ENCODE assay signal across 8 cellular contexts in the genomic region with DNA sequence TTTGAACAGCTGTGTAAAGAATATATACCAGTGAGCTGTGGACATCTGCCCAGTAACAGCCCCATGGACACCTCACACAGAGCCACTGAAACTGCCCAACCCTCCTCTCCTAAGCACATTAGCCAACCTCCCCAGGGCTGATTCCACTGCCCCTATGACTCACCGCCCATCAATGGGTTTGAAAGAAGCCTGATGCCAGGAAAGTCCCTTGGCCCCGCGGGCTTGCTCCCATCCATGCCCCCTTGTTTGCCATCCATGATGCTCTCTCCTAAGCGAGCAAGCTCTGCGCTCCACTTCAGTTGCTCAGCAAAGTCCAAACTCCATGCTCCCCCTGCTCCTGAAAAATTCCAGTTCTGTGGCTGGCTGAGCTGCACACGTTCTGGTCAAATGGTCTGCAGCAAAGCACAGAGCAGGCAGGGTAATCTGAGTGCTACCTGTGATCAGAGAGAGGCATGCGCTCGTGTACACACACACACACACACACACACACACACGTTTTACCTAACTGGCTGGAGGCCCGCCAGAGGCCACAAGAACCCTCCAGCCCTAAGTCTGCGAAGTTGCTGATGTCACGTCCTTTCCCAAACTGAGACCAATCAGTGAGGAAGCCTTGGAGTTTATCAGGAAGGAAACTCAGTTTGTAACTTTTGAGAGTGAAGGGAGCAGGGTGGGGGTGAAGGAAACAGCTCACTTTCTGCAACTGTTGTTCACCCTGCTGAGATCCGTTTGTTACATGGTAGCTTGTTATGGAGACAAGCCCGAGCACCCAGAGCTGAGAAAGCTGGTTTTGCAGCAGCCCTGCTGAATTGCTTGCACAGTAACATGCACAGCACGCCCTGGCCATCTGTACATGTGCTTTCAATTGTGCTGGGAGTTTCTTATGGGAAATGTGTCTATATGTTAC. TPM values are rescaled to one million over a fixed set of nuclear protein-coding genes. Genes with fewer than 3 reads are reported as not detected.
DNase-seq lines count a peak whose midpoint lies in the region; ATAC-seq, FAIRE-seq and TF ChIP-seq lines count a peak whose summit lies in the region.

A gene with protein sequence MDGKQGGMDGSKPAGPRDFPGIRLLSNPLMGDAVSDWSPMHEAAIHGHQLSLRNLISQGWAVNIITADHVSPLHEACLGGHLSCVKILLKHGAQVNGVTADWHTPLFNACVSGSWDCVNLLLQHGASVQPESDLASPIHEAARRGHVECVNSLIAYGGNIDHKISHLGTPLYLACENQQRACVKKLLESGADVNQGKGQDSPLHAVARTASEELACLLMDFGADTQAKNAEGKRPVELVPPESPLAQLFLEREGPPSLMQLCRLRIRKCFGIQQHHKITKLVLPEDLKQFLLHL (minus strand): TSS at position 466 of the 904 bp plus-strand sequence. CDS start 209 bp downstream, at position 257.

- ATAC-seq in CD8-positive, alpha-beta T cell: no peak

- FAIRE-seq in GM19239 (lab: Jason Lieb, UNC): peak; percentile 48

- H3K27me3 ChIP-seq in CD8-positive, alpha-beta T cell (ENCODE audit: insufficient read depth, low read length): no peaks in the 10 kb centered on the region
- no peaks in the 10 kb centered on the region for H3K27me3 ChIP-seq in testis

- peaks cover 9% of the 10 kb centered on the region for H3K4me1 ChIP-seq in CD8-positive, alpha-beta T cell (ENCODE audit: insufficient read depth, low read length)
- H3K4me1 ChIP-seq in testis: no peaks in the 10 kb centered on the region

- no peak for TF ChIP-seq CTCF in CD8-positive, alpha-beta T cell (IDR thresholded peaks at IDR 0.05)
- no peak for TF ChIP-seq CTCF in testis (IDR thresholded peaks at IDR 0.05)

- H3K4me3 Mint-ChIP-seq in CD8-positive, alpha-beta T cell: peak within 1 kb of the TSS; percentile 50

- no peaks in the 10 kb centered on the region for H3K36me3 ChIP-seq in CD8-positive, alpha-beta T cell (ENCODE audit: insufficient read depth, low read length)
- no peaks in the 10 kb centered on the region for H3K36me3 ChIP-seq in testis (ENCODE audit: low read depth, missing control alignments)

- no peaks in the 10 kb centered on the region for H3K9me3 Mint-ChIP-seq in CD8-positive, alpha-beta T cell

- intact Hi-C loops in CD8-positive, alpha-beta T cell (cut with DNase I, micrococcal nuclease): no loop called here
- intact Hi-C loops in testis (cut with DNase I; ENCODE audit: low total_unique reads): no loop called here

- H3K27ac Mint-ChIP-seq in CD8-positive, alpha-beta T cell: peak within 1 kb of the TSS; percentile 66

- CTCF ChIA-PET in CD8-positive, alpha-beta T cell (lab: Charles Lee): no interaction called here

- no peak within 1 kb of the TSS for H3K27ac ChIP-seq in CD8-positive, alpha-beta T cell (ENCODE audit: low read depth, low read length)
- no peak within 1 kb of the TSS for H3K27ac ChIP-seq in testis

- peak in 2 of 7 experiments; percentile 17 to 50 for DNase-seq in CD8-positive, alpha-beta T cell
- no peak for DNase-seq in GM19239 (ENCODE audit: insufficient read length, low spot score)
- DNase-seq in NCI-H748 (lab: John Stamatoyannopoulos, UW; ENCODE audit: unreplicated experiment): peak; percentile 84
- peak; percentile 7 for DNase-seq in amniotic stem cell (lab: John Stamatoyannopoulos, UW)
- DNase-seq in iris pigment epithelial cell (ENCODE audit: low read depth): peak; percentile 77
- peak; percentile 75 for DNase-seq in testis
- no peak for DNase-seq in NCI-H526 treated with DMSO at 0.1 percent for 48 hours (lab: John Stamatoyannopoulos, UW)
- DNase-seq in NCI-H2029 treated with DMSO at 0.1 percent for 48 hours (lab: John Stamatoyannopoulos, UW): no peak

- no peaks in the 10 kb centered on the region for H3K9me3 ChIP-seq in CD8-positive, alpha-beta T cell (ENCODE audit: low read length)
- no peaks in the 10 kb centered on the region for H3K9me3 ChIP-seq in testis

- TF ChIP-seq POLR2A in testis (IDR thresholded peaks at IDR 0.05): no peak

- no peaks in the 10 kb centered on the region for H3K27me3 Mint-ChIP-seq in CD8-positive, alpha-beta T cell (ENCODE audit: low read depth)

- peaks cover 8% of the 10 kb centered on the region for H3K4me1 Mint-ChIP-seq in CD8-positive, alpha-beta T cell (ENCODE audit: low read depth)

- H3K4me3 ChIP-seq in CD8-positive, alpha-beta T cell (ENCODE audit: low read depth, low read length): peak within 1 kb of the TSS; percentile 37
- H3K4me3 ChIP-seq in testis: peak within 1 kb of the TSS in 1 of 2 donors; percentile 38

- POLR2A ChIA-PET in CD8-positive, alpha-beta T cell (lab: Charles Lee): no interaction called here

- 2 to 8% methylated on average over 7 to 14 of the region's 15 CpGs for WGBS in testis, 2 donors

- no peaks in the 10 kb centered on the region for H3K36me3 Mint-ChIP-seq in CD8-positive, alpha-beta T cell

RNA-seq across cellular contexts. Expression of the gene that starts here (rescaled TPM):
- not detected for total RNA-seq in CD8-positive, alpha-beta T cell
- total RNA-seq in testis: 10 to 100 TPM; 83.0 to 88.8 TPM
- polyA plus RNA-seq in testis (ENCODE audit: insufficient read depth, low read depth, low replicate concordance): 63.9 TPM

Comparison
In these comparisons a context has a peak if more than half of its experiments do, and no peak if none do; other contexts are left out.
1. RNA of the gene that starts here (total RNA-seq): 83.0 to 88.8 TPM in testis; not detected in CD8-positive, alpha-beta T cell; every median in the first group is over 10 times any median in the second.
2. DNase-seq: peak in NCI-H748 (single experiment), amniotic stem cell (single experiment), iris pigment epithelial cell (single experiment) and testis (single experiment); none in GM19239 (single experiment), NCI-H526 treated with DMSO at 0.1 percent for 48 hours (single experiment) and NCI-H2029 treated with DMSO at 0.1 percent for 48 hours (single experiment).